9 cellular contexts compared by ENCODE assay signal in genomic region chr1:176119549-176119948, GRCh38.
A peak's percentile ranks its signal among the peaks of the same experiment; 100 is the strongest.
DNase-seq lines count a peak whose midpoint lies in the region; TF ChIP-seq lines count a peak whose summit lies in the region.
"Had no signal": no experiment of that assay in that cellular context is flagged by ENCODE, and none has a peak within 500 bp of the region (broad histone marks: within the 10 kb centered on the region; RNA-seq: fewer than 3 reads in every experiment).

No MANE protein-coding gene starts in this region.

- H3K27ac ChIP-seq in left ventricle myocardium inferior (replicated peaks) (no peak overlapping the region), brain microvascular endothelial cell (no peak overlapping the region)

- H3K36me3 Mint-ChIP-seq in type B pancreatic cell, result peaks cover 24% of the 10 kb centered on the region

- H3K9me3 ChIP-seq in left ventricle myocardium inferior (replicated peaks), result peaks cover 25% of the 10 kb centered on the region

- H3K4me3 ChIP-seq in left ventricle myocardium inferior (no peak overlapping the region), brain microvascular endothelial cell (ENCODE audit: low read depth, low read length) (no peak overlapping the region)

- TF ChIP-seq CTCF in left ventricle myocardium inferior (IDR thresholded peaks at IDR 0.05; ENCODE audit: borderline replicate concordance) (peak; percentile 21), brain microvascular endothelial cell (IDR thresholded peaks at IDR 0.05; ENCODE audit: low read depth, low read length, missing control alignments) (peak; percentile 18), type B pancreatic cell (conservative IDR thresholded peaks at IDR 0.05) (peak; percentile 27)

- no peak overlapping the region for H3K27ac Mint-ChIP-seq in type B pancreatic cell

- H3K4me3 Mint-ChIP-seq in type B pancreatic cell, result no peak overlapping the region

- in situ Hi-C loops in brain microvascular endothelial cell (cut with HindIII; ENCODE audit: low pct_ligation_motif_present, low sequenced_read_pairs), result no loop called here

- H3K4me1 Mint-ChIP-seq in type B pancreatic cell (ENCODE audit: unreplicated experiment), result no peaks in the 10 kb centered on the region

- peaks cover 7% of the 10 kb centered on the region for H3K9me3 Mint-ChIP-seq in type B pancreatic cell

- H3K27me3 ChIP-seq in left ventricle myocardium inferior (ENCODE audit: low read depth) (no peaks in the 10 kb centered on the region), brain microvascular endothelial cell (replicated peaks) (no peaks in the 10 kb centered on the region)

- peaks cover 5% of the 10 kb centered on the region for H3K4me1 ChIP-seq in left ventricle myocardium inferior

- intact Hi-C loops in left ventricle myocardium inferior (cut with micrococcal nuclease) (no loop called here), cardiac septum (cut with DNase I) (no loop called here), posterior cingulate gyrus (cut with DNase I) (no loop called here)

- no peaks in the 10 kb centered on the region for H3K27me3 Mint-ChIP-seq in type B pancreatic cell

- DNase-seq in left ventricle myocardium inferior (no peak), cardiac septum (ENCODE audit: low spot score) (no peak), HuH-7.5 (ENCODE audit: low spot score) (peak; percentile 5), brain microvascular endothelial cell (no peak), type B pancreatic cell (ENCODE audit: extremely low spot score, unreplicated experiment) (no peak), NCI-H2081 (lab: John Stamatoyannopoulos, UW) (no peak), posterior cingulate gyrus (no peak)
- DNase-seq in effector CD8-positive, alpha-beta T cell (lab: John Stamatoyannopoulos, UW), result no peak
- DNase-seq: activated CD4-positive, CD25-positive, alpha-beta regulatory T cell had no signal

- peaks cover 16% of the 10 kb centered on the region for H3K36me3 ChIP-seq in left ventricle myocardium inferior
- no peaks in the 10 kb centered on the region for H3K36me3 ChIP-seq in brain microvascular endothelial cell (replicated peaks)
